Comparison of ENCODE assay signal across 8 cellular contexts in genomic region chr1:68141079-68141800, GRCh38.
DNase-seq lines count a peak whose midpoint lies in the region; ATAC-seq and TF ChIP-seq lines count a peak whose summit lies in the region.

No MANE protein-coding gene starts in this region.

- TF ChIP-seq CTCF in brain (conservative IDR thresholded peaks at IDR 0.05) (no peak), hepatocyte (IDR thresholded peaks at IDR 0.05; ENCODE audit: poor library complexity) (no peak), psoas muscle (IDR thresholded peaks at IDR 0.05) (no peak)

- H3K4me2 ChIP-seq in hepatocyte, result peak overlapping the region; percentile 24

- H4K20me1 ChIP-seq in hepatocyte (ENCODE audit: insufficient read depth, poor library complexity, severe bottlenecking), result no peaks in the 10 kb centered on the region

- H3K9me3 Mint-ChIP-seq in brain, result no peaks in the 10 kb centered on the region

- H3K4me3 Mint-ChIP-seq in brain, result peak overlapping the region; percentile 19 to 62 (median 46)

- no peak overlapping the region for H2AFZ ChIP-seq in hepatocyte

- peaks cover 36% of the 10 kb centered on the region for H3K36me3 Mint-ChIP-seq in brain

- H3K27me3 Mint-ChIP-seq in brain, result peaks cover 5% of the 10 kb centered on the region

- DNase-seq in AG20443 (ENCODE audit: low spot score) (peak; percentile 27), hepatocyte (ENCODE audit: low spot score) (peak; percentile 24), psoas muscle (no peak), T-helper 2 cell (no peak), NCI-H748 (lab: John Stamatoyannopoulos, UW; ENCODE audit: unreplicated experiment) (no peak)
- no peak for DNase-seq in activated CD8-positive, alpha-beta memory T cell treated with anti-CD3 and anti-CD28 coated beads, Interleukin-2, amount 50 U/mL, for 4 hours

- H3K4me1 ChIP-seq in hepatocyte (ENCODE audit: insufficient read depth), result peaks cover 48% of the 10 kb centered on the region
- H3K4me1 ChIP-seq in psoas muscle, result peaks cover 12% of the 10 kb centered on the region

- H3K4me3 ChIP-seq in hepatocyte (no peak overlapping the region), psoas muscle (no peak overlapping the region)

- no peaks in the 10 kb centered on the region for H3K36me3 ChIP-seq in hepatocyte (replicated peaks; ENCODE audit: insufficient read depth, low read depth)
- peaks cover 0 to 39% of the 10 kb centered on the region in 2 donors for H3K36me3 ChIP-seq in psoas muscle (ENCODE audit: insufficient read depth in 1 of 2, low read depth in 1 of 2)

- H3K4me1 Mint-ChIP-seq in brain, result peaks cover 55% of the 10 kb centered on the region

- peak overlapping the region in 4 of 5 experiments; percentile 67 to 96 (median 91) for H3K27ac Mint-ChIP-seq in brain

- H3K27me3 ChIP-seq in hepatocyte (no peaks in the 10 kb centered on the region), psoas muscle (ENCODE audit: insufficient read depth in 3 of 3, low read length in 2 of 3) (no peaks in the 10 kb centered on the region)

- H3K27ac ChIP-seq in hepatocyte, result peak overlapping the region; percentile 91
- peak overlapping the region; percentile 77 for H3K27ac ChIP-seq in psoas muscle

- peak; percentile 57 to 73 (median 62) for ATAC-seq in psoas muscle
- no peak for ATAC-seq in HG03097 (IDR thresholded peaks at IDR 0.05; ENCODE audit: low FRiP score, unreplicated experiment)

- 68% methylated on average over 10 of the region's 10 CpGs for WGBS in hepatocyte (ENCODE audit: low lambda C conversion rate, missing lambda C conversion rate)
- WGBS in psoas muscle, 3 donors, result 38 to 39% (median 38%) methylated on average over 10 of the region's 10 CpGs

- H3K9me3 ChIP-seq in hepatocyte (ENCODE audit: low read depth) (no peaks in the 10 kb centered on the region), psoas muscle (no peaks in the 10 kb centered on the region)

- H3K79me2 ChIP-seq in hepatocyte, result no peaks in the 10 kb centered on the region

- H3K9me2 ChIP-seq in hepatocyte (replicated peaks; ENCODE audit: insufficient read depth), result no peaks in the 10 kb centered on the region

- intact Hi-C loops in psoas muscle (cut with DNase I), result no loop called here

Comparison
In these comparisons a context has a peak if more than half of its experiments do, and no peak if none do; other contexts are left out.
1. DNase-seq: peak in AG20443 (single experiment) and hepatocyte (single experiment); none in psoas muscle (0 of 2), activated CD8-positive, alpha-beta memory T cell treated with anti-CD3 and anti-CD28 coated beads, Interleukin-2, amount 50 U/mL, for 4 hours (single experiment), T-helper 2 cell (0 of 5) and NCI-H748 (single experiment).